Comparison of ENCODE assay signal across 24 cellular contexts in the genomic region with DNA sequence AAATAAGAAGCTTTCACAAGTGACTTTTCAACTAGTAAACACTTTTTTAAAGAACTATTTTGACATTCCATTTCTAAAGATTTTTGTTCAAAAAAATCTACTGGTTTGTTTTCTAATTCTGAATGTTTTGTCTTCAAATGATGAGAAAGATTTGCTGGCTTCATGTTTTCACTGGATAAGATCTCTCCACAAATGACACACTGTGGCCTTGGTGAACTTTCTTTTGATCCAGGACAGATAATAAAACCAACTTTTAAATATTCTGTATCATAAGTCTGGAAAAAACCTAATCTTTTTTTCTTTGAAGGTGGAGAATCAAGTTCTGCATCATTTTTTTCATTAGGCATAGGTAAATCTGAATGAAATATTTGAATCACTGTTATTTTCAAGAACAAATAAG. TPM values are rescaled to one million over a fixed set of nuclear protein-coding genes. Genes with fewer than 3 reads are reported as not detected.
A peak's percentile ranks its signal among the peaks of the same experiment; 100 is the strongest.
DNase-seq lines count a peak whose midpoint lies in the region; ATAC-seq, FAIRE-seq and TF ChIP-seq lines count a peak whose summit lies in the region.
"Had no signal": no experiment of that assay in that cellular context is flagged by ENCODE, and none has a peak within 500 bp of the region (broad histone marks: within the 10 kb centered on the region; RNA-seq: fewer than 3 reads in every experiment).

No MANE protein-coding gene starts in this region.

- H3K27me3 ChIP-seq in trophoblast cell (ENCODE audit: insufficient read depth, low read length): no peaks in the 10 kb centered on the region
- no peaks in the 10 kb centered on the region for H3K27me3 ChIP-seq in ovary
- H3K27me3 ChIP-seq: BE2C; BLaER1 treated with 17β-estradiol and CSF1 and Interleukin-3, amounts not matched to agents 10 nM and 100 nM had no signal

- H4K12ac ChIP-seq in trophoblast cell (ENCODE audit: low read depth, low read length): no peak overlapping the region

- no peak for ATAC-seq in activated naive CD4-positive, alpha-beta T cell treated with anti-CD3 and anti-CD28 coated beads, Interleukin-2, amount 50 U/mL, for 72 hours
- ATAC-seq: A549, HCT116 had no signal

- no peak overlapping the region for H3K14ac ChIP-seq in trophoblast cell (ENCODE audit: low read length)

- H2AFZ ChIP-seq in trophoblast cell (ENCODE audit: insufficient read depth, low read length, poor library complexity): no peak overlapping the region
- H2AFZ ChIP-seq: GM23248 had no signal

- H3K27ac ChIP-seq in trophoblast cell (ENCODE audit: low read depth, low read length) (no peak overlapping the region), ovary (no peak overlapping the region)
- H3K27ac ChIP-seq: A549; BLaER1 treated with 17β-estradiol and CSF1 and Interleukin-3, amounts not matched to agents 10 nM and 100 nM; GM23248 had no signal

- no peak overlapping the region for H2BK120ac ChIP-seq in trophoblast cell (ENCODE audit: insufficient read depth, low read length, poor library complexity)

- peak; percentile 31 for FAIRE-seq in G401.6 (lab: Jason Lieb, UNC)
- no peak for FAIRE-seq in H54 (lab: Jason Lieb, UNC)
- FAIRE-seq: A549, D721Med, GM12892, H1 had no signal

- H3K79me1 ChIP-seq in trophoblast cell (ENCODE audit: low read length): peaks cover 7% of the 10 kb centered on the region

- H4K91ac ChIP-seq in trophoblast cell (ENCODE audit: low read depth, low read length): no peak overlapping the region

- no peak overlapping the region for H2BK5ac ChIP-seq in trophoblast cell (ENCODE audit: low read depth, low read length, poor library complexity)

- no peak overlapping the region for H3K4ac ChIP-seq in trophoblast cell (ENCODE audit: low read depth, low read length)

- CTCF ChIA-PET in activated naive CD4-positive, alpha-beta T cell treated with anti-CD3 and anti-CD28 coated beads for 36 hours (lab: Charles Lee): no interaction called here

- H3K27ac Mint-ChIP-seq in activated naive CD4-positive, alpha-beta T cell treated with anti-CD3 and anti-CD28 coated beads for 36 hours: peak overlapping the region; percentile 36
- no peak overlapping the region for H3K27ac Mint-ChIP-seq in activated naive CD4-positive, alpha-beta T cell treated with anti-CD3 and anti-CD28 coated beads, Interleukin-2, amount 50 U/mL, for 72 hours
- H3K27ac Mint-ChIP-seq in activated T-helper 2 cell treated with anti-CD3 and anti-CD28 coated beads, Interferon-gamma antibody, Interleukin-2, Interleukin-4, amounts not matched to agents 10 μg/mL and 5 μg/mL and 100 μg/mL, durations not matched to agents 14 hours and 24 hours and 36 hours: peak overlapping the region; percentile 42
- H3K27ac Mint-ChIP-seq: CD14-positive monocyte, H9 had no signal

- no peak overlapping the region for H3K9ac ChIP-seq in trophoblast cell (ENCODE audit: low read length)
- H3K9ac ChIP-seq: BLaER1 treated with 17β-estradiol and CSF1 and Interleukin-3, amounts not matched to agents 10 nM and 100 nM; GM23248 had no signal

- no peak overlapping the region for H4K8ac ChIP-seq in trophoblast cell (ENCODE audit: low read depth, low read length)

- H3K23ac ChIP-seq in trophoblast cell (ENCODE audit: low read length): no peak overlapping the region

- H3K4me3 Mint-ChIP-seq in activated naive CD4-positive, alpha-beta T cell treated with anti-CD3 and anti-CD28 coated beads for 36 hours: no peak overlapping the region
- peak overlapping the region; percentile 21 for H3K4me3 Mint-ChIP-seq in activated T-helper 2 cell treated with anti-CD3 and anti-CD28 coated beads, Interferon-gamma antibody, Interleukin-2, Interleukin-4, amounts not matched to agents 10 μg/mL and 5 μg/mL and 100 μg/mL, durations not matched to agents 14 hours and 24 hours and 36 hours (ENCODE audit: low read depth)
- H3K4me3 Mint-ChIP-seq: CD14-positive monocyte, H9 had no signal

- H3K4me2 ChIP-seq in trophoblast cell (ENCODE audit: low read length): no peak overlapping the region
- H3K4me2 ChIP-seq: A549; BLaER1 treated with 17β-estradiol and CSF1 and Interleukin-3, amounts not matched to agents 10 nM and 100 nM had no signal

- TF ChIP-seq POLR2A in H54 (IDR thresholded peaks at IDR 0.05; ENCODE audit: low read depth, low read length): no peak
- TF ChIP-seq POLR2A in ovary (IDR thresholded peaks at IDR 0.05): no peak

- H3K36me3 ChIP-seq in trophoblast cell (ENCODE audit: control insufficient read depth in 1 of 2, insufficient read depth in 2 of 2, low read length in 2 of 2) (peaks cover 2% of the 10 kb centered on the region in 2 experiments), ovary (no peaks in the 10 kb centered on the region)
- H3K36me3 ChIP-seq: BE2C had no signal

- peaks cover 26% of the 10 kb centered on the region for H3K4me1 Mint-ChIP-seq in activated naive CD4-positive, alpha-beta T cell treated with anti-CD3 and anti-CD28 coated beads for 36 hours (ENCODE audit: low read depth)
- H3K4me1 Mint-ChIP-seq in activated T-helper 2 cell treated with anti-CD3 and anti-CD28 coated beads, Interferon-gamma antibody, Interleukin-2, Interleukin-4, amounts not matched to agents 10 μg/mL and 5 μg/mL and 100 μg/mL, durations not matched to agents 14 hours and 24 hours and 36 hours (ENCODE audit: low read depth): peaks cover 32% of the 10 kb centered on the region

- H2AK5ac ChIP-seq in trophoblast cell (ENCODE audit: low read length): no peak overlapping the region

- H3K9me3 Mint-ChIP-seq in activated naive CD4-positive, alpha-beta T cell treated with anti-CD3 and anti-CD28 coated beads for 36 hours: no peaks in the 10 kb centered on the region
- H3K9me3 Mint-ChIP-seq in activated naive CD4-positive, alpha-beta T cell treated with anti-CD3 and anti-CD28 coated beads, Interleukin-2, amount 50 U/mL, for 72 hours: no peaks in the 10 kb centered on the region
- no peaks in the 10 kb centered on the region for H3K9me3 Mint-ChIP-seq in activated T-helper 2 cell treated with anti-CD3 and anti-CD28 coated beads, Interferon-gamma antibody, Interleukin-2, Interleukin-4, amounts not matched to agents 10 μg/mL and 5 μg/mL and 100 μg/mL, durations not matched to agents 14 hours and 24 hours and 36 hours
- H3K9me3 Mint-ChIP-seq: CD14-positive monocyte; CD4-positive, alpha-beta T cell; CD8-positive, alpha-beta memory T cell; H9 had no signal

- TF ChIP-seq EP300 in ovary (IDR thresholded peaks at IDR 0.05): no peak

- H2BK12ac ChIP-seq in trophoblast cell (ENCODE audit: low read length): no peak overlapping the region

- H3K79me2 ChIP-seq in trophoblast cell (ENCODE audit: control insufficient read depth, insufficient read depth, low read length, poor library complexity): peaks cover 6% of the 10 kb centered on the region

- no peak overlapping the region for H3K18ac ChIP-seq in trophoblast cell (ENCODE audit: low read length)

- peaks cover 4% of the 10 kb centered on the region for H3K36me3 Mint-ChIP-seq in activated naive CD4-positive, alpha-beta T cell treated with anti-CD3 and anti-CD28 coated beads for 36 hours (ENCODE audit: low read depth)
- H3K36me3 Mint-ChIP-seq in activated naive CD4-positive, alpha-beta T cell treated with anti-CD3 and anti-CD28 coated beads, Interleukin-2, amount 50 U/mL, for 72 hours: peaks cover 6 to 9% of the 10 kb centered on the region in 2 donors
- H3K36me3 Mint-ChIP-seq in activated T-helper 2 cell treated with anti-CD3 and anti-CD28 coated beads, Interferon-gamma antibody, Interleukin-2, Interleukin-4, amounts not matched to agents 10 μg/mL and 5 μg/mL and 100 μg/mL, durations not matched to agents 14 hours and 24 hours and 36 hours (ENCODE audit: low read depth): peaks cover 22% of the 10 kb centered on the region

- intact Hi-C loops in activated naive CD4-positive, alpha-beta T cell treated with anti-CD3 and anti-CD28 coated beads for 36 hours (cut with micrococcal nuclease): loop anchor here (5.0 kb wide), 2 partner anchors 126 to 204 kb away; a partner anchor contains a TSS
- intact Hi-C loops in activated T-helper 2 cell treated with anti-CD3 and anti-CD28 coated beads, Interferon-gamma antibody, Interleukin-2, Interleukin-4, amounts not matched to agents 10 μg/mL and 5 μg/mL and 100 μg/mL, durations not matched to agents 14 hours and 24 hours and 36 hours (cut with micrococcal nuclease): loop anchor here (1.0 to 5.0 kb wide), 4 partner anchors 44 to 204 kb away; a partner anchor contains a TSS
- intact Hi-C loops in ovary (cut with DNase I): no loop called here

- peaks cover 5 to 11% of the 10 kb centered on the region in 2 experiments for H3K4me1 ChIP-seq in trophoblast cell (ENCODE audit: control insufficient read depth in 1 of 2, insufficient read depth in 2 of 2, low read length in 2 of 2)
- H3K4me1 ChIP-seq in ovary (ENCODE audit: insufficient read depth): peaks cover 4% of the 10 kb centered on the region
- H3K4me1 ChIP-seq: BE2C had no signal

- no peak for DNase-seq in activated naive CD4-positive, alpha-beta T cell treated with anti-CD3 and anti-CD28 coated beads for 36 hours
- DNase-seq in activated naive CD4-positive, alpha-beta T cell treated with anti-CD3 and anti-CD28 coated beads, Interleukin-2, amount 50 U/mL, for 72 hours (ENCODE audit: low spot score in 2 of 2): no peak
- DNase-seq in activated T-helper 2 cell treated with anti-CD3 and anti-CD28 coated beads, Interferon-gamma antibody, Interleukin-2, Interleukin-4, amounts not matched to agents 10 μg/mL and 5 μg/mL and 100 μg/mL, durations not matched to agents 14 hours and 24 hours and 36 hours (ENCODE audit: low spot score): no peak
- DNase-seq in trophoblast cell: peak; percentile 29 to 87
- no peak for DNase-seq in H54 (ENCODE audit: insufficient read length, low spot score)
- DNase-seq in ovary: no peak
- DNase-seq: 8988T; ACHN; AML-193; BE2C; CD4-positive, alpha-beta T cell; CD8-positive, alpha-beta memory T cell; DMS 273 treated with DMSO at 0.1 percent for 48 hours; DMS79; GM23248; H9 had no signal

- H3K9me3 ChIP-seq in trophoblast cell (ENCODE audit: insufficient read depth, low read depth, low read length) (no peaks in the 10 kb centered on the region), ovary (no peaks in the 10 kb centered on the region)
- H3K9me3 ChIP-seq: A549; BE2C; BLaER1 treated with 17β-estradiol and CSF1 and Interleukin-3, amounts not matched to agents 10 nM and 100 nM had no signal

- TF ChIP-seq CTCF in ovary (IDR thresholded peaks at IDR 0.05): no peak

- no peak overlapping the region for H3K4me3 ChIP-seq in trophoblast cell (ENCODE audit: low read depth, low read length)
- H3K4me3 ChIP-seq in ovary: no peak overlapping the region
- H3K4me3 ChIP-seq: A549; BLaER1 treated with 17β-estradiol and CSF1 and Interleukin-3, amounts not matched to agents 10 nM and 100 nM; GM23248 had no signal

- no peaks in the 10 kb centered on the region for H3K27me3 Mint-ChIP-seq in activated naive CD4-positive, alpha-beta T cell treated with anti-CD3 and anti-CD28 coated beads for 36 hours (ENCODE audit: low read depth)
- no peaks in the 10 kb centered on the region for H3K27me3 Mint-ChIP-seq in activated T-helper 2 cell treated with anti-CD3 and anti-CD28 coated beads, Interferon-gamma antibody, Interleukin-2, Interleukin-4, amounts not matched to agents 10 μg/mL and 5 μg/mL and 100 μg/mL, durations not matched to agents 14 hours and 24 hours and 36 hours (ENCODE audit: low read depth)
- H3K27me3 Mint-ChIP-seq: CD4-positive, alpha-beta T cell; CD8-positive, alpha-beta memory T cell had no signal

RNA-seq across cellular contexts. Expression of a gene that starts 3.4 kb away (rescaled TPM):
- 10 to 100 TPM; 18.2 to 19.9 TPM for total RNA-seq in activated naive CD4-positive, alpha-beta T cell treated with anti-CD3 and anti-CD28 coated beads for 36 hours
- total RNA-seq in activated naive CD4-positive, alpha-beta T cell treated with anti-CD3 and anti-CD28 coated beads, Interleukin-2, amount 50 U/mL, for 72 hours: 10 to 100 TPM; 11.8 to 15.9 TPM
- 15.0 and 19.3 TPM in 2 replicates for total RNA-seq in activated T-helper 2 cell treated with anti-CD3 and anti-CD28 coated beads, Interferon-gamma antibody, Interleukin-2, Interleukin-4, amounts not matched to agents 10 μg/mL and 5 μg/mL and 100 μg/mL, durations not matched to agents 14 hours and 24 hours and 36 hours
- 13.7 and 13.8 TPM in 2 replicates for polyA plus RNA-seq in trophoblast cell (2013)
- total RNA-seq in ovary: 10 to 100 TPM; 19.6 to 54.3 (median 25.0) TPM
- polyA plus RNA-seq in ovary: 10 to 100 TPM; 54.6 to 58.7 TPM

RNA-seq across cellular contexts. Expression of a gene that starts 43.2 kb away (rescaled TPM):
- total RNA-seq in activated naive CD4-positive, alpha-beta T cell treated with anti-CD3 and anti-CD28 coated beads for 36 hours: 10 to 100 TPM; 18.5 to 19.1 TPM
- 10 to 100 TPM; 15.0 to 20.9 TPM for total RNA-seq in activated naive CD4-positive, alpha-beta T cell treated with anti-CD3 and anti-CD28 coated beads, Interleukin-2, amount 50 U/mL, for 72 hours
- 20.8 and 20.9 TPM in 2 replicates for total RNA-seq in activated T-helper 2 cell treated with anti-CD3 and anti-CD28 coated beads, Interferon-gamma antibody, Interleukin-2, Interleukin-4, amounts not matched to agents 10 μg/mL and 5 μg/mL and 100 μg/mL, durations not matched to agents 14 hours and 24 hours and 36 hours
- 8.8 and 9.9 TPM in 2 replicates for polyA plus RNA-seq in trophoblast cell (2013)
- total RNA-seq in ovary: 10 to 100 TPM; 10.5 to 27.5 (median 20.3) TPM
- polyA plus RNA-seq in ovary: 10 to 100 TPM in 1 of 2 donors, 1 to 10 TPM in 1; 9.1 to 14.3 TPM

RNA-seq across cellular contexts. Expression of a gene that starts 59.1 kb away (rescaled TPM):
- total RNA-seq in activated naive CD4-positive, alpha-beta T cell treated with anti-CD3 and anti-CD28 coated beads for 36 hours: under 1 TPM; 0.69 to 0.74 TPM
- total RNA-seq in activated naive CD4-positive, alpha-beta T cell treated with anti-CD3 and anti-CD28 coated beads, Interleukin-2, amount 50 U/mL, for 72 hours: under 1 TPM; 0.71 to 0.84 TPM
- total RNA-seq in activated T-helper 2 cell treated with anti-CD3 and anti-CD28 coated beads, Interferon-gamma antibody, Interleukin-2, Interleukin-4, amounts not matched to agents 10 μg/mL and 5 μg/mL and 100 μg/mL, durations not matched to agents 14 hours and 24 hours and 36 hours: 0.32 and 0.48 TPM in 2 replicates
- polyA plus RNA-seq in trophoblast cell (2013): 0.26 and 0.31 TPM in 2 replicates
- total RNA-seq in ovary: under 1 TPM; 0.11 to 0.62 (median 0.20) TPM
- polyA plus RNA-seq in ovary: under 1 TPM; 0.05 to 0.10 TPM
- polyA plus RNA-seq: CD8-positive, alpha-beta memory T cell; GM23248 had no signal

Comparison
In these comparisons a context has a peak if more than half of its experiments do, and no peak if none do; other contexts are left out.
1. H3K27ac Mint-ChIP-seq: peak in activated naive CD4-positive, alpha-beta T cell treated with anti-CD3 and anti-CD28 coated beads for 36 hours (single experiment) and activated T-helper 2 cell treated with anti-CD3 and anti-CD28 coated beads, Interferon-gamma antibody, Interleukin-2, Interleukin-4, amounts not matched to agents 10 μg/mL and 5 μg/mL and 100 μg/mL, durations not matched to agents 14 hours and 24 hours and 36 hours (single experiment); none in activated naive CD4-positive, alpha-beta T cell treated with anti-CD3 and anti-CD28 coated beads, Interleukin-2, amount 50 U/mL, for 72 hours (0 of 2).
2. DNase-seq: peak in trophoblast cell (2 of 2); none in activated naive CD4-positive, alpha-beta T cell treated with anti-CD3 and anti-CD28 coated beads for 36 hours (single experiment), activated naive CD4-positive, alpha-beta T cell treated with anti-CD3 and anti-CD28 coated beads, Interleukin-2, amount 50 U/mL, for 72 hours (0 of 2), activated T-helper 2 cell treated with anti-CD3 and anti-CD28 coated beads, Interferon-gamma antibody, Interleukin-2, Interleukin-4, amounts not matched to agents 10 μg/mL and 5 μg/mL and 100 μg/mL, durations not matched to agents 14 hours and 24 hours and 36 hours (single experiment), H54 (single experiment) and ovary (0 of 5).
3. intact Hi-C loops: an anchor here in activated naive CD4-positive, alpha-beta T cell treated with anti-CD3 and anti-CD28 coated beads for 36 hours (5.0 kb wide) and activated T-helper 2 cell treated with anti-CD3 and anti-CD28 coated beads, Interferon-gamma antibody, Interleukin-2, Interleukin-4, amounts not matched to agents 10 μg/mL and 5 μg/mL and 100 μg/mL, durations not matched to agents 14 hours and 24 hours and 36 hours (1.0 to 5.0 kb wide); none called in ovary.